24 cellular contexts compared by ENCODE assay signal in the genomic region with DNA sequence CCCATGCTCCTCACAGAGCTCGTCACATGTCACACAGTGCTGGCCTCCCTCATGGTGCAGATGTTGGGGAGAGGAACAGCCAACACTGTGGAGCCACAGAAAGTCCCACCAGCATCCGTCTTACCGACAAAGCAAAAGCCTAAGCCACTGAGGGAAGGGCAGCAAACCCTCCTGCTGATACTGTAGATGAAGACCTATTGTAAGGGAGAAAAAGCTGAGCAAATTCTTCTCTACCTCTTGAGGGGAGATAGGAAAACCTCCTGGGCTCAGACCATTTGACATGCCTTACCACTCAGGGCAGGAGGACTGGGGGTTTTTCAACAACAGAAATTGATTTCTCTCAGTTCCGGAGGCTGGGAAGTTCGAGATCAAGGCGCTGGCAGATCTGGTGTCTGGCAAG.
A peak's percentile ranks its signal among the peaks of the same experiment; 100 is the strongest.
DNase-seq lines count a peak whose midpoint lies in the region; ATAC-seq, FAIRE-seq and TF ChIP-seq lines count a peak whose summit lies in the region.
"Had no signal": no experiment of that assay in that cellular context is flagged by ENCODE, and none has a peak within 500 bp of the region (broad histone marks: within the 10 kb centered on the region; RNA-seq: fewer than 3 reads in every experiment).

No MANE protein-coding gene starts in this region.

- H3K36me3 ChIP-seq in NT2/D1 (ENCODE audit: insufficient read depth, insufficient read length, low read length) (no peaks in the 10 kb centered on the region), H1 (ENCODE audit: control insufficient read depth in 2 of 4, insufficient read depth in 4 of 4, low read length in 3 of 4) (no peaks in the 10 kb centered on the region), body of pancreas (replicated peaks in 1 of 2; ENCODE audit: insufficient read depth in 1 of 2, low read depth in 2 of 2) (no peaks in the 10 kb centered on the region), spleen (no peaks in the 10 kb centered on the region)
- H3K36me3 ChIP-seq: BE2C, MG63 had no signal

- TF ChIP-seq POLR2A in H1 (IDR thresholded peaks at IDR 0.05; ENCODE audit: control extremely low read depth in 1 of 2, low read depth in 2 of 2, low read length in 2 of 2) (0 out of 3 replicates have a peak, but pooled peaks of 1 of the 2 experiments have one; percentile 13), body of pancreas (IDR thresholded peaks at IDR 0.05) (no peak), spleen (IDR thresholded peaks at IDR 0.05) (no peak)

- no peaks in the 10 kb centered on the region for H3K4me1 ChIP-seq in NT2/D1 (ENCODE audit: insufficient read depth, insufficient read length)
- peaks cover 1 to 7% (median 4%) of the 10 kb centered on the region in 4 experiments; a peak in 4 of 7 replicates for H3K4me1 ChIP-seq in H1 (replicated peaks in 1 of 4; ENCODE audit: control insufficient read depth in 3 of 4, insufficient read depth in 4 of 4, low read length in 3 of 4)
- no peaks in the 10 kb centered on the region for H3K4me1 ChIP-seq in body of pancreas
- H3K4me1 ChIP-seq in spleen, result no peaks in the 10 kb centered on the region
- H3K4me1 ChIP-seq: BE2C had no signal

- no peaks in the 10 kb centered on the region for H3K27me3 ChIP-seq in NT2/D1 (ENCODE audit: insufficient read depth, insufficient read length)
- H3K27me3 ChIP-seq in H1 (replicated peaks in 1 of 4; ENCODE audit: control insufficient read depth in 3 of 4, extremely low read depth in 1 of 4, insufficient read depth in 3 of 4, low read length in 3 of 4), result no peaks in the 10 kb centered on the region
- no peaks in the 10 kb centered on the region for H3K27me3 ChIP-seq in body of pancreas
- peaks cover 0 to 4% (median 0%) of the 10 kb centered on the region in 7 donors for H3K27me3 ChIP-seq in spleen (replicated peaks in 1 of 7)
- H3K27me3 ChIP-seq: BE2C, MG63 had no signal

- H3K4me2 ChIP-seq in H1 (ENCODE audit: insufficient read depth in 1 of 2, low read depth in 2 of 2, low read length in 2 of 2), result no peak overlapping the region; a peak in 1 of 4 replicates

- H2BK12ac ChIP-seq in H1 (ENCODE audit: low read depth, low read length), result peak overlapping the region; percentile 93; the same call in 1 of the 2 replicates

- H3K9me3 ChIP-seq in NT2/D1 (ENCODE audit: insufficient read depth, low read length) (no peaks in the 10 kb centered on the region), H1 (ENCODE audit: insufficient read depth in 2 of 2, low read depth in 1 of 2, low read length in 1 of 2) (no peaks in the 10 kb centered on the region), body of pancreas (no peaks in the 10 kb centered on the region), spleen (no peaks in the 10 kb centered on the region)
- H3K9me3 ChIP-seq: BE2C, MG63 had no signal

- H3K9ac ChIP-seq in NT2/D1 (ENCODE audit: insufficient read length, low read depth), result no peak overlapping the region
- H3K9ac ChIP-seq in H1 (replicated peaks in 1 of 4; ENCODE audit: extremely low read depth in 1 of 4, low read depth in 3 of 4, low read length in 3 of 4), result no peak overlapping the region

- no peak overlapping the region for H2BK120ac ChIP-seq in H1 (replicated peaks; ENCODE audit: low read depth, low read length)

- no peak overlapping the region for H2BK15ac ChIP-seq in H1 (ENCODE audit: low read length)

- H3K79me2 ChIP-seq in H1 (ENCODE audit: control insufficient read depth in 1 of 2, insufficient read depth in 2 of 2, low read length in 2 of 2), result no peaks in the 10 kb centered on the region

- H3K18ac ChIP-seq in H1 (ENCODE audit: extremely low read depth, low read length), result peak overlapping the region; percentile 34; the same call in 1 of the 2 replicates

- H2AK5ac ChIP-seq in H1 (ENCODE audit: low read depth, low read length), result no peak overlapping the region

- H3K4me3 ChIP-seq in NT2/D1 (ENCODE audit: insufficient read length, low read depth), result no peak overlapping the region
- no peak overlapping the region for H3K4me3 ChIP-seq in H1 (ENCODE audit: extremely low read depth in 1 of 4, insufficient read depth in 2 of 4, low read depth in 3 of 4, low read length in 4 of 4)
- H3K4me3 ChIP-seq in body of pancreas, result no peak overlapping the region
- H3K4me3 ChIP-seq in spleen, result no peak overlapping the region

- H3K27ac Mint-ChIP-seq in nephron progenitor cell, result peak overlapping the region; percentile 54
- no peak overlapping the region for H3K27ac Mint-ChIP-seq in natural killer cell treated with Interleukin-12 subunit alpha and Interleukin-12 subunit beta and Interleukin-15 and Interleukin-18, amount 100 ng/mL, for 72 hours

- H3K14ac ChIP-seq in H1 (ENCODE audit: insufficient read length), result no peak overlapping the region

- no peak overlapping the region for H3K4me3 Mint-ChIP-seq in nephron progenitor cell
- H3K4me3 Mint-ChIP-seq in natural killer cell treated with Interleukin-12 subunit alpha and Interleukin-12 subunit beta and Interleukin-15 and Interleukin-18, amount 100 ng/mL, for 72 hours, result no peak overlapping the region

- no peak for TF ChIP-seq CTCF in H1 (IDR thresholded peaks at IDR 0.05; ENCODE audit: control extremely low read depth in 1 of 3, insufficient read depth in 1 of 3, low read depth in 1 of 3, low read length in 3 of 3)
- TF ChIP-seq CTCF in nephron progenitor cell (IDR thresholded peaks at IDR 0.05), result no peak
- no peak for TF ChIP-seq CTCF in body of pancreas (IDR thresholded peaks at IDR 0.05)
- TF ChIP-seq CTCF in spleen (IDR thresholded peaks at IDR 0.05 in 8 of 11, conservative IDR thresholded peaks at IDR 0.05 in 3 of 11), result no peak

- peak overlapping the region; percentile 94 for H2AFZ ChIP-seq in H1 (ENCODE audit: low read length)

- CTCF ChIA-PET in H1 (lab: Charles Lee; ENCODE audit: partially characterized antibody), result interaction anchor here (1.4 kb wide), 1 partner anchor 17 kb away, joined by 3 read pairs; no protein-coding TSS in a partner anchor

- H3K9me3 Mint-ChIP-seq in nephron progenitor cell, result peaks cover 11% of the 10 kb centered on the region
- H3K9me3 Mint-ChIP-seq in natural killer cell treated with Interleukin-12 subunit alpha and Interleukin-12 subunit beta and Interleukin-15 and Interleukin-18, amount 100 ng/mL, for 72 hours, result no peaks in the 10 kb centered on the region

- intact Hi-C loops in body of pancreas (cut with DNase I) (no loop called here), spleen (cut with DNase I; ENCODE audit: low total_unique reads) (no loop called here)

- H4K91ac ChIP-seq in H1 (replicated peaks; ENCODE audit: insufficient read length, low read length), result peak overlapping the region; percentile 6

- no peak overlapping the region for H3K4ac ChIP-seq in H1 (replicated peaks; ENCODE audit: insufficient read length, low read depth, low read length)

- H4K20me1 ChIP-seq in H1 (replicated peaks in 1 of 2; ENCODE audit: control insufficient read depth in 1 of 2, insufficient read depth in 2 of 2, low read length in 2 of 2), result no peaks in the 10 kb centered on the region

- peak; percentile 26 for DNase-seq in ELF-1 (ENCODE audit: low read depth, low spot score)
- DNase-seq in NT2/D1 (ENCODE audit: low read depth, low spot score), result peak; percentile 35
- DNase-seq in H1 (ENCODE audit: low read depth in 1 of 2, low spot score in 2 of 2), result peak in 1 of 2 experiments; percentile 55
- DNase-seq in nephron progenitor cell, result no peak
- no peak for DNase-seq in natural killer cell treated with Interleukin-12 subunit alpha and Interleukin-12 subunit beta and Interleukin-15 and Interleukin-18, amount 100 ng/mL, for 72 hours (ENCODE audit: low spot score)
- no peak for DNase-seq in body of pancreas
- DNase-seq in spleen, result no peak
- DNase-seq: BE2C, DMS53, HCEC 1CT, Kasumi-1, MG63, NCI-H1417, NCI-H1694 treated with DMSO at 0.1 percent for 48 hours, NCI-H2081 treated with DMSO at 0.1 percent for 48 hours, NCI-H2171 treated with DMSO at 0.1 percent for 48 hours, NCI-H524 treated with DMSO at 0.1 percent for 48 hours, NCI-H82, OCI-M1, RPMI8226, SHP77 had no signal

- TF ChIP-seq RAD21 in H1 (IDR thresholded peaks at IDR 0.05 in 1 of 2, conservative IDR thresholded peaks at IDR 0.05 in 1 of 2; ENCODE audit: low read depth in 2 of 2, low read length in 2 of 2), result no peak

- no peaks in the 10 kb centered on the region for H3K27me3 Mint-ChIP-seq in nephron progenitor cell (ENCODE audit: low read depth, poor library complexity)
- H3K27me3 Mint-ChIP-seq in natural killer cell treated with Interleukin-12 subunit alpha and Interleukin-12 subunit beta and Interleukin-15 and Interleukin-18, amount 100 ng/mL, for 72 hours, result peaks cover 0 to 9% of the 10 kb centered on the region in 2 donors

- H3K56ac ChIP-seq in H1 (replicated peaks; ENCODE audit: insufficient read length, low read depth, low read length), result no peak overlapping the region

- H3K23ac ChIP-seq in H1 (ENCODE audit: insufficient read length), result no peak overlapping the region

- H2BK5ac ChIP-seq in H1 (ENCODE audit: low read depth, low read length), result peak overlapping the region; percentile 63; the same call in 1 of the 2 replicates

- H3K36me3 Mint-ChIP-seq in nephron progenitor cell (ENCODE audit: low read depth), result no peaks in the 10 kb centered on the region
- H3K36me3 Mint-ChIP-seq in natural killer cell treated with Interleukin-12 subunit alpha and Interleukin-12 subunit beta and Interleukin-15 and Interleukin-18, amount 100 ng/mL, for 72 hours, result no peaks in the 10 kb centered on the region

- H3K4me1 Mint-ChIP-seq in nephron progenitor cell, result peaks cover 5% of the 10 kb centered on the region
- H3K4me1 Mint-ChIP-seq in natural killer cell treated with Interleukin-12 subunit alpha and Interleukin-12 subunit beta and Interleukin-15 and Interleukin-18, amount 100 ng/mL, for 72 hours (ENCODE audit: low read depth in 2 of 2), result no peaks in the 10 kb centered on the region

- POLR2A ChIA-PET in H1 (lab: Charles Lee; ENCODE audit: partially characterized antibody), result no interaction called here

- H4K5ac ChIP-seq in H1 (ENCODE audit: insufficient read length, low read depth, low read length), result no peak overlapping the region

- no peaks in the 10 kb centered on the region for H3K79me1 ChIP-seq in H1 (ENCODE audit: low read depth, low read length)

- no peak overlapping the region for H2BK20ac ChIP-seq in H1 (ENCODE audit: low read length)

- ATAC-seq in natural killer cell treated with Interleukin-12 subunit alpha and Interleukin-12 subunit beta and Interleukin-15 and Interleukin-18, amount 100 ng/mL, for 72 hours, result no peak
- ATAC-seq in body of pancreas (no peak), GM19395 (IDR thresholded peaks at IDR 0.05; ENCODE audit: unreplicated experiment) (no peak)

- H3K23me2 ChIP-seq in H1 (ENCODE audit: low read depth, low read length), result no peaks in the 10 kb centered on the region

- H3K27ac ChIP-seq in H1 (ENCODE audit: low read depth, low read length) (peak overlapping the region; percentile 33; the same call in 1 of the 2 replicates), body of pancreas (no peak overlapping the region), spleen (no peak overlapping the region)

- H4K8ac ChIP-seq in H1 (ENCODE audit: extremely low read depth, insufficient read depth, low read length), result no peak overlapping the region

- 65% methylated on average over 6 of the region's 6 CpGs; no CpG with 5 or more reads in 1 of the 2 experiments for WGBS in H1 (ENCODE audit: extremely low coverage in 1 of 2, insufficient coverage in 1 of 2, insufficient read length in 1 of 2, insufficient replicate concordance in 2 of 2, low coverage in 1 of 2, low lambda C conversion rate in 2 of 2, missing lambda C conversion rate in 1 of 2), 2 experiments
- 78 to 86% methylated on average over 6 of the region's 6 CpGs for WGBS in body of pancreas, 2 donors
- 76 to 93% (median 87%) methylated on average over 6 of the region's 6 CpGs for WGBS in spleen, 5 donors

- no peak for TF ChIP-seq EP300 in H1 (IDR thresholded peaks at IDR 0.05; ENCODE audit: borderline replicate concordance in 1 of 2, low read depth in 2 of 2, low read length in 2 of 2)

- FAIRE-seq in H1 (lab: Jason Lieb, UNC), result peak; percentile 79
- FAIRE-seq: A204.1, D721Med had no signal

Comparison
In these comparisons a context has a peak if more than half of its experiments do, and no peak if none do; other contexts are left out.
1. DNase-seq: peak in ELF-1 (single experiment) and NT2/D1 (single experiment); none in nephron progenitor cell (single experiment), natural killer cell treated with Interleukin-12 subunit alpha and Interleukin-12 subunit beta and Interleukin-15 and Interleukin-18, amount 100 ng/mL, for 72 hours (single experiment), body of pancreas (0 of 4) and spleen (single experiment).